2 cellular contexts compared by ENCODE assay signal in the genomic region with DNA sequence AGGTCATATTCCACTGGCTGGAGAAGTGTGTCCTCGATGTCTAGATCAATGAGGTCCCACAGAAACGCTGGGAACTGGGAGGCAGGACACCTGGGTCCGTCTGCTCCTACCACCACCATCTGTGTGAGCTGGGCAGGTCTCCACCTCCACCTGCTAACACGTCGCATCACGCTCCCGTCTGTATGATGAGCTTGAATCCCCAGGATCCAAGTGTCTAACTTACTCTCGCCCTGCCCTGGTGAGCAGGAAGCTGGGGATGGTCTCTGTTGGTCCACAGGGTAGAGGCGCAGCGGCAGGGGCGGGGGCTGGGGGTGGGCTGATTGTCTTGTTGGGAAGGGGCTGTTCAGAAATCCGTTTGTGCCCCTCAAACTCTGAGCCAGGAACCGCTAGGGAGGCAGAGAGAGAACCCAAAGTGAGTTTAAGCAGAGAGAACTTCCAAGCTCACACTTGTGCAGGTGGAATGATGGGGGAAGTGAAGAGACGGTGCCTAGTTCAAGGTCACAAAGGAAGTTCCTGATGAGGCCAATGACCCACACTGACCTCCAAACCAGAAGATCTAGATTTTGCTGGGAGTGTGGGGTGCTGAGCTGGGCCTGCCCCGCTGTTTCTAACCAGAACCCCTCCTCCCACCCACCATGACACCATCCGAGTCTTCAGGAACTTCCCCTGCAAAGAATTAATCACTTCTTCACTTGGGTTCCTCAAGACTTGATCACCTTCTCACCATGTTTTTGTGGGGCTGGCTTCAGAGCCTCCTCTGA.
TF ChIP-seq lines count a peak whose summit lies in the region.

No MANE protein-coding gene starts in this region.

TF ChIP-seq in HEK293T, 16 proteins besides CTCF, POLR2A, EP300 and RAD21 (continued from another document):
- TF ChIP-seq SP1 (IDR thresholded peaks at IDR 0.05): no peak
- TF ChIP-seq LEF1 (IDR thresholded peaks at IDR 0.05; ENCODE audit: borderline replicate concordance): no peak
- TF ChIP-seq ARNT (IDR thresholded peaks at IDR 0.05): no peak

TF ChIP-seq in GM23338, 12 proteins besides CTCF, POLR2A, EP300 and RAD21 (continued from another document):
- TF ChIP-seq ZNF462 (CRISPR knock-in tag; IDR thresholded peaks at IDR 0.05) (no peak), NANOG (IDR thresholded peaks at IDR 0.05; ENCODE audit: borderline replicate concordance) (no peak), EZH2phosphoT487 (IDR thresholded peaks at IDR 0.05; ENCODE audit: unreplicated experiment) (no peak), STAT1 (IDR thresholded peaks at IDR 0.05; ENCODE audit: unreplicated experiment) (no peak), CREB1 (CRISPR knock-in tag; IDR thresholded peaks at IDR 0.05; ENCODE audit: low read depth) (no peak), EZH2 (IDR thresholded peaks at IDR 0.05; ENCODE audit: low read depth, unreplicated experiment) (no peak), POLR2AphosphoS5 (IDR thresholded peaks at IDR 0.05; ENCODE audit: low read depth) (no peak), ZNF331 (CRISPR knock-in tag; IDR thresholded peaks at IDR 0.05; ENCODE audit: low read depth) (no peak)
- TF ChIP-seq, protein P1, sequence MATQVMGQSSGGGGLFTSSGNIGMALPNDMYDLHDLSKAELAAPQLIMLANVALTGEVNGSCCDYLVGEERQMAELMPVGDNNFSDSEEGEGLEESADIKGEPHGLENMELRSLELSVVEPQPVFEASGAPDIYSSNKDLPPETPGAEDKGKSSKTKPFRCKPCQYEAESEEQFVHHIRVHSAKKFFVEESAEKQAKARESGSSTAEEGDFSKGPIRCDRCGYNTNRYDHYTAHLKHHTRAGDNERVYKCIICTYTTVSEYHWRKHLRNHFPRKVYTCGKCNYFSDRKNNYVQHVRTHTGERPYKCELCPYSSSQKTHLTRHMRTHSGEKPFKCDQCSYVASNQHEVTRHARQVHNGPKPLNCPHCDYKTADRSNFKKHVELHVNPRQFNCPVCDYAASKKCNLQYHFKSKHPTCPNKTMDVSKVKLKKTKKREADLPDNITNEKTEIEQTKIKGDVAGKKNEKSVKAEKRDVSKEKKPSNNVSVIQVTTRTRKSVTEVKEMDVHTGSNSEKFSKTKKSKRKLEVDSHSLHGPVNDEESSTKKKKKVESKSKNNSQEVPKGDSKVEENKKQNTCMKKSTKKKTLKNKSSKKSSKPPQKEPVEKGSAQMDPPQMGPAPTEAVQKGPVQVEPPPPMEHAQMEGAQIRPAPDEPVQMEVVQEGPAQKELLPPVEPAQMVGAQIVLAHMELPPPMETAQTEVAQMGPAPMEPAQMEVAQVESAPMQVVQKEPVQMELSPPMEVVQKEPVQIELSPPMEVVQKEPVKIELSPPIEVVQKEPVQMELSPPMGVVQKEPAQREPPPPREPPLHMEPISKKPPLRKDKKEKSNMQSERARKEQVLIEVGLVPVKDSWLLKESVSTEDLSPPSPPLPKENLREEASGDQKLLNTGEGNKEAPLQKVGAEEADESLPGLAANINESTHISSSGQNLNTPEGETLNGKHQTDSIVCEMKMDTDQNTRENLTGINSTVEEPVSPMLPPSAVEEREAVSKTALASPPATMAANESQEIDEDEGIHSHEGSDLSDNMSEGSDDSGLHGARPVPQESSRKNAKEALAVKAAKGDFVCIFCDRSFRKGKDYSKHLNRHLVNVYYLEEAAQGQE (IDR thresholded peaks at IDR 0.05; ENCODE audit: unreplicated experiment): no peak
